In genomic region chr2:126851756-126852155, GRCh38 we compare ENCODE assay signal across 21 cellular contexts. TPM values are rescaled to one million over a fixed set of nuclear protein-coding genes. Genes with fewer than 3 reads are reported as not detected.
DNase-seq lines count a peak whose midpoint lies in the region; TF ChIP-seq lines count a peak whose summit lies in the region.
"Had no signal": no experiment of that assay in that cellular context is flagged by ENCODE, and none has a peak within 500 bp of the region (broad histone marks: within the 10 kb centered on the region; RNA-seq: fewer than 3 reads in every experiment).

No MANE protein-coding gene starts in this region.

- intact Hi-C loops in esophagus muscularis mucosa (cut with DNase I): no loop called here

- H3K9me3 ChIP-seq in esophagus muscularis mucosa: no peaks in the 10 kb centered on the region
- H3K9me3 ChIP-seq: Caco-2 had no signal

- H3K4me3 ChIP-seq in esophagus muscularis mucosa (no peak overlapping the region), foreskin fibroblast (ENCODE audit: low read depth in 1 of 2, low read length in 2 of 2) (no peak overlapping the region)
- H3K4me3 ChIP-seq: BLaER1 treated with 17β-estradiol and CSF1 and Interleukin-3, amounts not matched to agents 10 nM and 100 nM had no signal

- H3K27me3 Mint-ChIP-seq in activated naive CD4-positive, alpha-beta T cell treated with anti-CD3 and anti-CD28 coated beads, Interleukin-2, amount 10 ng/mL, durations not matched to agents 7 days and 5 days: no peaks in the 10 kb centered on the region

- CTCF ChIA-PET in activated naive CD4-positive, alpha-beta T cell treated with anti-CD3 and anti-CD28 coated beads, Interleukin-2, amount 10 ng/mL, durations not matched to agents 7 days and 5 days (lab: Charles Lee): no interaction called here

- no peaks in the 10 kb centered on the region for H3K36me3 Mint-ChIP-seq in activated naive CD4-positive, alpha-beta T cell treated with anti-CD3 and anti-CD28 coated beads, Interleukin-2, amount 10 ng/mL, durations not matched to agents 7 days and 5 days
- H3K36me3 Mint-ChIP-seq: CD8-positive, alpha-beta T cell had no signal

- TF ChIP-seq POLR2A in esophagus muscularis mucosa (IDR thresholded peaks at IDR 0.05; ENCODE audit: low read depth): no peak

- no peaks in the 10 kb centered on the region for H3K9me3 Mint-ChIP-seq in activated naive CD4-positive, alpha-beta T cell treated with anti-CD3 and anti-CD28 coated beads, Interleukin-2, amount 10 ng/mL, durations not matched to agents 7 days and 5 days
- H3K9me3 Mint-ChIP-seq: CD4-positive, alpha-beta T cell; CD8-positive, alpha-beta T cell had no signal

- H3K27ac Mint-ChIP-seq in activated naive CD4-positive, alpha-beta T cell treated with anti-CD3 and anti-CD28 coated beads, Interleukin-2, amount 10 ng/mL, durations not matched to agents 7 days and 5 days: peak overlapping the region; percentile 7
- H3K27ac Mint-ChIP-seq: B cell; CD4-positive, alpha-beta T cell; CD8-positive, alpha-beta T cell had no signal

- no peak overlapping the region for H3K4me3 Mint-ChIP-seq in activated naive CD4-positive, alpha-beta T cell treated with anti-CD3 and anti-CD28 coated beads, Interleukin-2, amount 10 ng/mL, durations not matched to agents 7 days and 5 days
- H3K4me3 Mint-ChIP-seq: B cell; CD4-positive, alpha-beta T cell; CD8-positive, alpha-beta T cell had no signal

- no peaks in the 10 kb centered on the region for H3K36me3 ChIP-seq in esophagus muscularis mucosa
- H3K36me3 ChIP-seq: BLaER1 treated with 17β-estradiol and CSF1 and Interleukin-3, amounts not matched to agents 10 nM and 100 nM had no signal

- H3K4me1 ChIP-seq in esophagus muscularis mucosa: no peaks in the 10 kb centered on the region
- H3K4me1 ChIP-seq: Caco-2 had no signal

- no peaks in the 10 kb centered on the region for H3K4me1 Mint-ChIP-seq in activated naive CD4-positive, alpha-beta T cell treated with anti-CD3 and anti-CD28 coated beads, Interleukin-2, amount 10 ng/mL, durations not matched to agents 7 days and 5 days
- H3K4me1 Mint-ChIP-seq: B cell had no signal

- no peak for TF ChIP-seq EP300 in esophagus muscularis mucosa (IDR thresholded peaks at IDR 0.05)

- TF ChIP-seq CTCF in esophagus muscularis mucosa (IDR thresholded peaks at IDR 0.05) (no peak), foreskin fibroblast (IDR thresholded peaks at IDR 0.05; ENCODE audit: low read depth, low read length) (no peak)

- WGBS in esophagus muscularis mucosa: 85% methylated on average over 1 of the region's 1 CpG

- DNase-seq in activated naive CD4-positive, alpha-beta T cell treated with anti-CD3 and anti-CD28 coated beads, Interleukin-2, amount 10 ng/mL, durations not matched to agents 7 days and 5 days: no peak
- DNase-seq in activated naive CD4-positive, alpha-beta T cell treated with Interleukin-2 at 50 U/mL for 16 hours: no peak
- DNase-seq in AG20443 (ENCODE audit: low spot score) (peak; percentile 3), esophagus muscularis mucosa (ENCODE audit: extremely low spot score) (peak; percentile 88), mucosa of gallbladder (ENCODE audit: low spot score) (peak; percentile 1), NCI-H2029 (lab: John Stamatoyannopoulos, UW) (no peak), foreskin fibroblast (no peak), middle frontal gyrus (ENCODE audit: extremely low spot score, low spot score) (no peak)
- DNase-seq: 8988T; ACHN; AML-193; Caco-2; Calu3; CD4-positive, alpha-beta T cell; CD8-positive, alpha-beta T cell; DMS79 treated with DMSO at 0.1 percent for 48 hours; GF-D8 had no signal

- no peaks in the 10 kb centered on the region for H3K27me3 ChIP-seq in esophagus muscularis mucosa
- H3K27me3 ChIP-seq: BLaER1 treated with 17β-estradiol and CSF1 and Interleukin-3, amounts not matched to agents 10 nM and 100 nM had no signal

- H3K27ac ChIP-seq in esophagus muscularis mucosa (replicated peaks in 1 of 4): no peak overlapping the region
- H3K27ac ChIP-seq: BLaER1 treated with 17β-estradiol and CSF1 and Interleukin-3, amounts not matched to agents 10 nM and 100 nM; C4-2B had no signal

RNA-seq across cellular contexts. Expression of gene TEX51, which starts 46.9 kb away (rescaled TPM):
- not detected for total RNA-seq in esophagus muscularis mucosa
- not detected for total RNA-seq in mucosa of gallbladder
- total RNA-seq: A673; B cell; Caco-2; Calu3; CD4-positive, alpha-beta T cell; CD8-positive, alpha-beta T cell had no signal

Comparison
In these comparisons a context has a peak if more than half of its experiments do, and no peak if none do; other contexts are left out.
1. DNase-seq: peak in AG20443 (single experiment), esophagus muscularis mucosa (single experiment) and mucosa of gallbladder (single experiment); none in activated naive CD4-positive, alpha-beta T cell treated with anti-CD3 and anti-CD28 coated beads, Interleukin-2, amount 10 ng/mL, durations not matched to agents 7 days and 5 days (single experiment), activated naive CD4-positive, alpha-beta T cell treated with Interleukin-2 at 50 U/mL for 16 hours (single experiment), NCI-H2029 (single experiment), foreskin fibroblast (0 of 2) and middle frontal gyrus (single experiment).